Comparison of ENCODE assay signal across 10 cellular contexts in genomic region chr5:133754575-133755169, GRCh38.
A peak's percentile ranks its signal among the peaks of the same experiment; 100 is the strongest.
DNase-seq lines count a peak whose midpoint lies in the region; ATAC-seq, FAIRE-seq and TF ChIP-seq lines count a peak whose summit lies in the region.
"Had no signal": no experiment of that assay in that cellular context is flagged by ENCODE, and none has a peak within 500 bp of the region (broad histone marks: within the 10 kb centered on the region; RNA-seq: fewer than 3 reads in every experiment).

No MANE protein-coding gene starts in this region.

- no peak for FAIRE-seq in D721Med (lab: Jason Lieb, UNC)

- TF ChIP-seq CTCF in D721Med (IDR thresholded peaks at IDR 0.05; ENCODE audit: insufficient read depth, missing control alignments) (peak; percentile 45), fibroblast of mammary gland (conservative IDR thresholded peaks at IDR 0.05; ENCODE audit: control insufficient read depth, insufficient read depth, low read depth, low read length) (peak; percentile 73)

- no peak overlapping the region for H3K4me3 ChIP-seq in fibroblast of mammary gland (ENCODE audit: control insufficient read depth, low read depth, low read length)
- H3K4me3 ChIP-seq: SJSA1 had no signal

- DNase-seq in D721Med (ENCODE audit: insufficient read length, low spot score) (no peak), H4 (ENCODE audit: low spot score) (peak; percentile 48), SW480 (ENCODE audit: low spot score) (peak; percentile 51), fibroblast of mammary gland (ENCODE audit: low read depth) (peak; percentile 35), renal cortical epithelial cell (ENCODE audit: low read depth) (peak; percentile 45), sciatic nerve (ENCODE audit: low spot score) (no peak), NCI-H1048 (lab: John Stamatoyannopoulos, UW) (no peak)
- DNase-seq in effector memory CD8-positive, alpha-beta T cell: no peak

- no peaks in the 10 kb centered on the region for H3K9me3 Mint-ChIP-seq in effector memory CD8-positive, alpha-beta T cell
- H3K9me3 Mint-ChIP-seq: naive thymus-derived CD8-positive, alpha-beta T cell had no signal

- no peak for ATAC-seq in sciatic nerve
- no peak for ATAC-seq in effector memory CD8-positive, alpha-beta T cell (replicated peaks)

- H3K4me3 Mint-ChIP-seq in effector memory CD8-positive, alpha-beta T cell: no peak overlapping the region
- H3K4me3 Mint-ChIP-seq: naive thymus-derived CD8-positive, alpha-beta T cell had no signal

- intact Hi-C loops in sciatic nerve (cut with DNase I): no loop called here

- no peaks in the 10 kb centered on the region for H3K36me3 Mint-ChIP-seq in effector memory CD8-positive, alpha-beta T cell (ENCODE audit: insufficient read depth)
- H3K36me3 Mint-ChIP-seq: naive thymus-derived CD8-positive, alpha-beta T cell had no signal

- no peak overlapping the region for H3K27ac Mint-ChIP-seq in effector memory CD8-positive, alpha-beta T cell
- H3K27ac Mint-ChIP-seq: naive thymus-derived CD8-positive, alpha-beta T cell had no signal

- peaks cover 43 to 48% of the 10 kb centered on the region in 2 donors for H3K27me3 Mint-ChIP-seq in effector memory CD8-positive, alpha-beta T cell

- no peaks in the 10 kb centered on the region for H3K4me1 Mint-ChIP-seq in effector memory CD8-positive, alpha-beta T cell (ENCODE audit: low read depth in 2 of 2)

Comparison
In these comparisons a context has a peak if more than half of its experiments do, and no peak if none do; other contexts are left out.
1. DNase-seq: peak in H4 (single experiment), SW480 (single experiment), fibroblast of mammary gland (single experiment) and renal cortical epithelial cell (single experiment); none in D721Med (single experiment), sciatic nerve (single experiment), NCI-H1048 (single experiment) and effector memory CD8-positive, alpha-beta T cell (0 of 3).